Comparison of ENCODE assay signal across 1 cellular context in the genomic region with DNA sequence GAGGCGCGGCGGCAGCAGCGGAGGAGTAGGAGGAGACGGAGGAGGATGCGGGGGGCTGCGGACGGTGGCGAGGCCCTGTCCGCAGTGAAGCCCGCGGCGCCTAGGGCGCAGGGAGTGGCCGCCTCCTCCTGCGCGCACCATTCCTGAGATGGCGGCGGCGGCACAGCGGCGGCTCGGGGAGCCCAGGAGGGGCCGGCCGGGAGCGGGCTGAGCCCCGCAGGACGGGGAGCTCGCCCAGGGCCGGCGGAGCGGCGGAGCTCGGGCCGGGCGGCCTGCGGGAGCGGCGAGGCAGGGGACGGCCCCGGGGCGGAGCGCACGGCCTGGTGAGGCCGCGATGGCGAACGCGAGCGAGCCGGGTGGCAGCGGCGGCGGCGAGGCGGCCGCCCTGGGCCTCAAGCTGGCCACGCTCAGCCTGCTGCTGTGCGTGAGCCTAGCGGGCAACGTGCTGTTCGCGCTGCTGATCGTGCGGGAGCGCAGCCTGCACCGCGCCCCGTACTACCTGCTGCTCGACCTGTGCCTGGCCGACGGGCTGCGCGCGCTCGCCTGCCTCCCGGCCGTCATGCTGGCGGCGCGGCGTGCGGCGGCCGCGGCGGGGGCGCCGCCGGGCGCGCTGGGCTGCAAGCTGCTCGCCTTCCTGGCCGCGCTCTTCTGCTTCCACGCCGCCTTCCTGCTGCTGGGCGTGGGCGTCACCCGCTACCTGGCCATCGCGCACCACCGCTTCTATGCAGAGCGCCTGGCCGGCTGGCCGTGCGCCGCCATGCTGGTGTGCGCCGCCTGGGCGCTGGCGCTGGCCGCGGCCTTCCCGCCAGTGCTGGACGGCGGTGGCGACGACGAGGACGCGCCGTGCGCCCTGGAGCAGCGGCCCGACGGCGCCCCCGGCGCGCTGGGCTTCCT.
A peak's percentile ranks its signal among the peaks of the same experiment; 100 is the strongest.
TF ChIP-seq lines count a peak whose summit lies in the region.

A gene with protein sequence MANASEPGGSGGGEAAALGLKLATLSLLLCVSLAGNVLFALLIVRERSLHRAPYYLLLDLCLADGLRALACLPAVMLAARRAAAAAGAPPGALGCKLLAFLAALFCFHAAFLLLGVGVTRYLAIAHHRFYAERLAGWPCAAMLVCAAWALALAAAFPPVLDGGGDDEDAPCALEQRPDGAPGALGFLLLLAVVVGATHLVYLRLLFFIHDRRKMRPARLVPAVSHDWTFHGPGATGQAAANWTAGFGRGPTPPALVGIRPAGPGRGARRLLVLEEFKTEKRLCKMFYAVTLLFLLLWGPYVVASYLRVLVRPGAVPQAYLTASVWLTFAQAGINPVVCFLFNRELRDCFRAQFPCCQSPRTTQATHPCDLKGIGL (plus strand): TSS at position 140 of the 894 bp plus-strand sequence. CDS start 195 bp downstream, at position 335.

TF ChIP-seq in H1, 55 proteins besides CTCF, POLR2A, EP300 and RAD21 (continued from another document):
- TF ChIP-seq, protein P1, sequence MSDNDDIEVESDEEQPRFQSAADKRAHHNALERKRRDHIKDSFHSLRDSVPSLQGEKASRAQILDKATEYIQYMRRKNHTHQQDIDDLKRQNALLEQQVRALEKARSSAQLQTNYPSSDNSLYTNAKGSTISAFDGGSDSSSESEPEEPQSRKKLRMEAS (IDR thresholded peaks at IDR 0.05), result peak; percentile 80; the same call in 1 of the 2 replicates
- TF ChIP-seq TEAD4 (IDR thresholded peaks at IDR 0.05; ENCODE audit: low read depth, low read length) (peak; percentile 7; the same call in 1 of the 2 replicates), PHF8 (conservative IDR thresholded peaks at IDR 0.05; ENCODE audit: low read depth, low read length) (no peak; the same call in 1 of the 2 replicates), POLR2AphosphoS5 (IDR thresholded peaks at IDR 0.05; ENCODE audit: low read depth, low read length) (peak; percentile 17), TAF1 (IDR thresholded peaks at IDR 0.05; ENCODE audit: low read depth, low read length) (peak; percentile 44), GABPA (IDR thresholded peaks at IDR 0.05; ENCODE audit: borderline replicate concordance, insufficient read depth, low read length) (peak; percentile 44; the same call in 1 of the 2 replicates), POU5F1 (IDR thresholded peaks at IDR 0.05; ENCODE audit: low read depth, low read length) (no peak), SP1 (IDR thresholded peaks at IDR 0.05; ENCODE audit: low read depth, low read length) (no peak), KDM4A (IDR thresholded peaks at IDR 0.05; ENCODE audit: low read depth, low read length, severe bottlenecking) (peak; percentile 89), SIRT6 (IDR thresholded peaks at IDR 0.05; ENCODE audit: low read length) (no peak), EZH2 (IDR thresholded peaks at IDR 0.05; ENCODE audit: low read depth, low read length, severe bottlenecking) (peak; percentile 10), JUN (IDR thresholded peaks at IDR 0.05; ENCODE audit: low read depth, low read length) (no peak), YY1 (IDR thresholded peaks at IDR 0.05; ENCODE audit: low read depth, low read length) (peak; percentile 48; the same call in 1 of the 2 replicates), RFX5 (IDR thresholded peaks at IDR 0.05; ENCODE audit: borderline replicate concordance, low read depth, low read length) (no peak)
- TF ChIP-seq, protein P2, sequence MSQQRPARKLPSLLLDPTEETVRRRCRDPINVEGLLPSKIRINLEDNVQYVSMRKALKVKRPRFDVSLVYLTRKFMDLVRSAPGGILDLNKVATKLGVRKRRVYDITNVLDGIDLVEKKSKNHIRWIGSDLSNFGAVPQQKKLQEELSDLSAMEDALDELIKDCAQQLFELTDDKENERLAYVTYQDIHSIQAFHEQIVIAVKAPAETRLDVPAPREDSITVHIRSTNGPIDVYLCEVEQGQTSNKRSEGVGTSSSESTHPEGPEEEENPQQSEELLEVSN (IDR thresholded peaks at IDR 0.05), result peak; percentile 84
